ENCODE assay signal across 1 cellular context in genomic region chr4:184163813-184164212, GRCh38.
TF ChIP-seq lines count a peak whose summit lies in the region.

No MANE protein-coding gene starts in this region.

TF ChIP-seq in GM12878, 131 proteins besides CTCF, POLR2A, EP300 and RAD21 (continued from another document):
- TF ChIP-seq ZBTB4 (CRISPR knock-in tag; IDR thresholded peaks at IDR 0.05) = no peak
- TF ChIP-seq SUZ12 (IDR thresholded peaks at IDR 0.05; ENCODE audit: unreplicated experiment) = no peak
